In the genomic region with DNA sequence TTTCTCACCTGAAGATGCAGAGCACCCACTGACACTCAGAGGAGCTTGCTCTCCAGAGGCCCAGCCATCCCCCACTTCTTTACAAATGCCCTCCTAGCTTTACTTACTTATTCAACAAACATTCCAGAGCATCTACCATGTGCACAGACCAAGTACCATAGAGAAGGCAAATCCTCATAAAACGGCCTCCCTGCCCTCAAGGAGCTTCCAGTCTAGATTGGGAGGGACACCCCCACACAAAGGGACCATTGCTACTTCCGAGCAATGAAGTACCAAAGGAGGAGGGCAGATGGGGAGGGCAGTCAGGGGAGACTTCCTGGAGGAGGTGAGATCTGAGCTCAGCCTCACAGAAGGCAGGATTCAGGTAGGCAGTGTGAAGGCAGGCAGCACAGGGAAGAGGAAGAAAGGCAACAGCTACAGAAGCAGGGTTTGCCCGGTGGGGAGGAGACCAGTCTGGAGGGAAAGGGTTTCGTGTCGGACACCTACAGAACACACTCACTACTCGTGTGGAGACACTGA, we compare ENCODE assay signal across 17 cellular contexts.
"Had no signal": no experiment of that assay in that cellular context is flagged by ENCODE, and none has a peak within 500 bp of the region (broad histone marks: within the 10 kb centered on the region; RNA-seq: fewer than 3 reads in every experiment).

No MANE protein-coding gene starts in this region.

- H3K9me3 ChIP-seq: mucosa of descending colon, neutrophil, suprapubic skin had no signal

- H3K27ac Mint-ChIP-seq: activated CD8-positive, alpha-beta memory T cell treated with anti-CD3 and anti-CD28 coated beads, Interleukin-2, amount 10 ng/mL, durations not matched to agents 7 days and 5 days; dendritic cell treated with granulocyte-macrophage colony-stimulating factor and Interleukin-4, amounts not matched to agents 40 ng/mL and 50 ng/mL, for 4 days had no signal

- H3K27ac ChIP-seq: neutrophil, suprapubic skin had no signal

- DNase-seq: activated CD4-positive, alpha-beta T cell treated with anti-CD3 and anti-CD28 coated beads for 48 hours; activated CD8-positive, alpha-beta memory T cell treated with anti-CD3 and anti-CD28 coated beads, Interleukin-2, amount 10 ng/mL, durations not matched to agents 7 days and 5 days; activated T-cell treated with anti-CD3 and anti-CD28 coated beads, Interleukin-2, amount 50 U/mL, for 4 hours; effector memory CD4-positive, alpha-beta T cell; foreskin melanocyte; left ventricle myocardium superior; mucosa of descending colon; naive thymus-derived CD4-positive, alpha-beta T cell; retina; stimulated activated naive CD4-positive, alpha-beta T cell treated with Interleukin-2 at 50 U/mL for 16 hours; trophoblast cell had no signal

- H3K27me3 Mint-ChIP-seq: activated CD8-positive, alpha-beta memory T cell treated with anti-CD3 and anti-CD28 coated beads, Interleukin-2, amount 10 ng/mL, durations not matched to agents 7 days and 5 days; dendritic cell treated with granulocyte-macrophage colony-stimulating factor and Interleukin-4, amounts not matched to agents 40 ng/mL and 50 ng/mL, for 4 days; memory B cell; naive thymus-derived CD4-positive, alpha-beta T cell had no signal

- H3K9me3 Mint-ChIP-seq: activated T-cell treated with anti-CD3 and anti-CD28 coated beads, Interleukin-2, amount 50 U/mL, for 4 hours; dendritic cell treated with granulocyte-macrophage colony-stimulating factor and Interleukin-4, amounts not matched to agents 40 ng/mL and 50 ng/mL, for 4 days; memory B cell; naive thymus-derived CD4-positive, alpha-beta T cell had no signal

- FAIRE-seq: astrocyte, bronchial epithelial cell had no signal

- ATAC-seq: activated CD8-positive, alpha-beta memory T cell treated with anti-CD3 and anti-CD28 coated beads, Interleukin-2, amount 10 ng/mL, durations not matched to agents 7 days and 5 days; activated T-cell treated with anti-CD3 and anti-CD28 coated beads, Interleukin-2, amount 50 U/mL, for 4 hours; left ventricle myocardium superior; mucosa of descending colon; naive thymus-derived CD4-positive, alpha-beta T cell had no signal

- H3K27me3 ChIP-seq: neutrophil, suprapubic skin had no signal

- H3K4me3 ChIP-seq: mucosa of descending colon, suprapubic skin had no signal

- H3K4me3 Mint-ChIP-seq: activated CD8-positive, alpha-beta memory T cell treated with anti-CD3 and anti-CD28 coated beads, Interleukin-2, amount 10 ng/mL, durations not matched to agents 7 days and 5 days; activated T-cell treated with anti-CD3 and anti-CD28 coated beads, Interleukin-2, amount 50 U/mL, for 4 hours; dendritic cell treated with granulocyte-macrophage colony-stimulating factor and Interleukin-4, amounts not matched to agents 40 ng/mL and 50 ng/mL, for 4 days; memory B cell; naive thymus-derived CD4-positive, alpha-beta T cell had no signal

- H3K4me1 ChIP-seq: suprapubic skin had no signal

- H3K4me1 Mint-ChIP-seq: activated CD8-positive, alpha-beta memory T cell treated with anti-CD3 and anti-CD28 coated beads, Interleukin-2, amount 10 ng/mL, durations not matched to agents 7 days and 5 days had no signal
